In the genomic region with DNA sequence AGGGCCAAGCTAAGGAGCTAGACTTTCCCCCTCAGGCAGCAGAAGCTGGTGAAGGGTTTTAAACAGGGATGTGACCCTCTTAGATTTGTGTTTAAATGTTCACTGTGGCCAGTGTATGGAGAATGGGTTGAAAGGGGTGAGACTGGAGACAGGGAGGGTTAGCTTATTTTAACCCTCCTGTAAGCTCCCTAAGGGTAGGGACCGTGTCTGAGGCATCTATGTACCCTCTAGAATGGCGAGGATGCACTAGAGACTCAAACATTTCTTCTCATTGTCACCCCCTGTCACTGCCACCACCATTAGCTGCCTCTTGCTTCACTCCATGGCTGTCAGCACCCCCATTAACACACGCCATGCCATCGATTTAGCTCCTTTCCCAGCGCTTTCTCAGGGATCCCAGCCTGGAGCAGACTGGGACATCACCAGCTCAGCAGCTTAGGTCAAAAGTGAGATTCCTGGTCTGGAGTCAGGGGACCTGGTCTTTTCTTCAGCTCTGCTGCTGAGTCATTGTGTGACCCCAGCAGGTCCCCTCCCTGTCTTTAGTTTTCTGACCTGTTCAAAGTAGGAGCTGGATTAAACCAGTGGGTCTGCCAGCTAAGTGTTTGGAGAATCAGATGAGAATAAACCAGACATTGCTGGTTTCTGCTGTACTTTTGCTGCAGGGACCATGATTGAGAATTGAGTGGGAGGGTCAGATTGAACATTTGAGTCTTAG, we compare ENCODE assay signal across 30 cellular contexts. TPM values are rescaled to one million over a fixed set of nuclear protein-coding genes. Genes with fewer than 3 reads are reported as not detected.
"Had no signal": no experiment of that assay in that cellular context is flagged by ENCODE, and none has a peak within 500 bp of the region (broad histone marks: within the 10 kb centered on the region; RNA-seq: fewer than 3 reads in every experiment).

No MANE protein-coding gene starts in this region.

- H3K27ac Mint-ChIP-seq: effector memory CD8-positive, alpha-beta T cell; naive thymus-derived CD4-positive, alpha-beta T cell; T-helper 1 cell treated with Interleukin-12 subunit alpha and Interleukin-12 subunit beta and Interleukin-4 antibody, amounts not matched to agents 30 μg/mL and 1 μg/mL, for 36 hours had no signal

- H3K4me3 Mint-ChIP-seq: effector memory CD8-positive, alpha-beta T cell; naive thymus-derived CD4-positive, alpha-beta T cell; T-helper 1 cell treated with Interleukin-12 subunit alpha and Interleukin-12 subunit beta and Interleukin-4 antibody, amounts not matched to agents 30 μg/mL and 1 μg/mL, for 36 hours had no signal

- H3K36me3 Mint-ChIP-seq: naive thymus-derived CD4-positive, alpha-beta T cell had no signal

- ATAC-seq: effector memory CD8-positive, alpha-beta T cell; naive thymus-derived CD4-positive, alpha-beta T cell; psoas muscle had no signal

- DNase-seq: activated CD4-positive, alpha-beta T cell treated with anti-CD3 and anti-CD28 coated beads for 4 hours; activated CD4-positive, alpha-beta T cell treated with anti-CD3 and anti-CD28 coated beads, Interleukin-2, amount 50 U/mL, for 48 hours; activated CD8-positive, alpha-beta memory T cell treated with anti-CD3 and anti-CD28 coated beads for 24 hours; activated gamma-delta T cell treated with Interleukin-2 at 50 U/mL for 16 hours; activated naive CD4-positive, alpha-beta T cell treated with anti-CD3 and anti-CD28 coated beads, Interleukin-2, amount 50 U/mL, for 16 hours; amniotic stem cell; brain microvascular endothelial cell; cortex of kidney; effector memory CD8-positive, alpha-beta T cell; occipital lobe; spleen; stimulated activated naive CD4-positive, alpha-beta T cell treated with Interleukin-2 at 50 U/mL for 16 hours; T-helper 9 cell had no signal

- H3K36me3 ChIP-seq: brain microvascular endothelial cell, heart right ventricle, spleen, tibial nerve had no signal

- H3K9ac ChIP-seq: parathyroid adenoma had no signal

- H3K4me3 ChIP-seq: heart right ventricle, psoas muscle, spleen, tibial nerve had no signal

- H3K27ac ChIP-seq: brain microvascular endothelial cell, parathyroid adenoma, psoas muscle, spleen, tibial nerve, VCaP had no signal

- H3K9me3 ChIP-seq: heart right ventricle, psoas muscle, spleen, tibial nerve had no signal

- H3K4me1 ChIP-seq: parathyroid adenoma, psoas muscle, spleen, tibial nerve had no signal

- H3K9me3 Mint-ChIP-seq: effector memory CD8-positive, alpha-beta T cell; naive thymus-derived CD4-positive, alpha-beta T cell; T-helper 1 cell treated with Interleukin-12 subunit alpha and Interleukin-12 subunit beta and Interleukin-4 antibody, amounts not matched to agents 30 μg/mL and 1 μg/mL, for 36 hours had no signal

- H2AFZ ChIP-seq: parathyroid adenoma had no signal

- FAIRE-seq: astrocyte, endothelial cell of umbilical vein, islet of Langerhans, TTC549 had no signal

RNA-seq across cellular contexts. Expression of gene SLC22A7, which starts 1.1 kb away (rescaled TPM):
- total RNA-seq: astrocyte; cardiac septum; endothelial cell of umbilical vein; left cardiac atrium; lower leg skin; naive thymus-derived CD4-positive, alpha-beta T cell; psoas muscle; right cardiac atrium; spleen; tibial nerve; urinary bladder had no signal
- polyA plus RNA-seq: endothelial cell of umbilical vein; esophagus; naive thymus-derived CD4-positive, alpha-beta T cell; psoas muscle; right cardiac atrium; spleen had no signal

RNA-seq across cellular contexts. Expression of gene CRIP3, which starts 11.7 kb away (rescaled TPM):
- total RNA-seq: astrocyte, endothelial cell of umbilical vein had no signal
- polyA plus RNA-seq: endothelial cell of umbilical vein; naive thymus-derived CD4-positive, alpha-beta T cell had no signal

RNA-seq across cellular contexts. Expression of gene TTBK1, which starts 53.7 kb away (rescaled TPM):
- total RNA-seq: endothelial cell of umbilical vein, psoas muscle, tibial nerve had no signal
- polyA plus RNA-seq: naive thymus-derived CD4-positive, alpha-beta T cell had no signal
